19 cellular contexts compared by ENCODE assay signal in the genomic region with DNA sequence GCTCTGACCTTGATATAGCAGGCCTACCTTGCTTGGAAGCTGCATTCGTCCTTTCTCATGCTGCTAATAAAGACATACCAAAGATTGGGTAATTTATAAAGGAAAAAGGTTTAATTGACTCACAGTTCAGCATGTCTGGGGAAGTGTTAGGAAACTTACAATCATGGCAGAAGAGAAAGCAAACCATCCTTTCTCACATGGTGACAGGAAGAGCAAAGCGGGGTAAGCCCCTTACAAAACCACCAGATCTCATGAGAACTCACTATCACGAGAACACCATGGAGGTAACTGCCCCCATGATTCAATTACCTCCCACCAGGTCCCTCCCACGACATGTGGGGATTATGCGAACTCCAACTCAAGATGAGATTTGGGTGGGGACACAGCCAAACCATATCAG. TPM values are rescaled to one million over a fixed set of nuclear protein-coding genes. Genes with fewer than 3 reads are reported as not detected.
DNase-seq lines count a peak whose midpoint lies in the region; ATAC-seq, FAIRE-seq and TF ChIP-seq lines count a peak whose summit lies in the region.
"Had no signal": no experiment of that assay in that cellular context is flagged by ENCODE, and none has a peak within 500 bp of the region (broad histone marks: within the 10 kb centered on the region; RNA-seq: fewer than 3 reads in every experiment).

No MANE protein-coding gene starts in this region.

- peaks cover 5% of the 10 kb centered on the region for H3K4me1 Mint-ChIP-seq in activated T-cell treated with anti-CD3 and anti-CD28 coated beads, Interleukin-2, amount 50 U/mL, for 4 hours (ENCODE audit: low read depth)
- no peaks in the 10 kb centered on the region for H3K4me1 Mint-ChIP-seq in astrocyte (ENCODE audit: low read depth, unreplicated experiment)

- peaks cover 7% of the 10 kb centered on the region for H3K9me3 Mint-ChIP-seq in activated T-cell treated with anti-CD3 and anti-CD28 coated beads, Interleukin-2, amount 50 U/mL, for 4 hours
- H3K9me3 Mint-ChIP-seq in astrocyte (ENCODE audit: unreplicated experiment), result peaks cover 11% of the 10 kb centered on the region

- H3K27me3 ChIP-seq in astrocyte (ENCODE audit: insufficient read depth, low read length), result peaks cover 2% of the 10 kb centered on the region

- H4K20me1 ChIP-seq in astrocyte (ENCODE audit: insufficient read depth, low read length), result no peaks in the 10 kb centered on the region

- H3K27me3 Mint-ChIP-seq in activated T-cell treated with anti-CD3 and anti-CD28 coated beads, Interleukin-2, amount 50 U/mL, for 4 hours (ENCODE audit: low read depth), result peaks cover 2% of the 10 kb centered on the region
- H3K27me3 Mint-ChIP-seq in astrocyte (ENCODE audit: low read depth, unreplicated experiment), result peaks cover 43% of the 10 kb centered on the region
- H3K27me3 Mint-ChIP-seq: CD4-positive, alpha-beta T cell had no signal

- H3K4me3 Mint-ChIP-seq in activated T-cell treated with anti-CD3 and anti-CD28 coated beads, Interleukin-2, amount 50 U/mL, for 4 hours, result no peak overlapping the region
- H3K4me3 Mint-ChIP-seq in astrocyte (ENCODE audit: unreplicated experiment), result no peak overlapping the region
- H3K4me3 Mint-ChIP-seq: CD4-positive, alpha-beta T cell had no signal

- peak overlapping the region; percentile 31 for H3K27ac Mint-ChIP-seq in astrocyte (ENCODE audit: unreplicated experiment)
- H3K27ac Mint-ChIP-seq: CD4-positive, alpha-beta T cell had no signal

- H3K79me2 ChIP-seq in astrocyte (ENCODE audit: insufficient read depth, low read length), result no peaks in the 10 kb centered on the region

- H3K27ac ChIP-seq in astrocyte (ENCODE audit: low read depth, low read length), result no peak overlapping the region
- H3K27ac ChIP-seq: C4-2B, GM23248 had no signal

- no peak overlapping the region for H3K9ac ChIP-seq in astrocyte (ENCODE audit: low read length)
- H3K9ac ChIP-seq: GM23248 had no signal

- H3K4me3 ChIP-seq in astrocyte (ENCODE audit: insufficient read depth, low read depth, low read length), result no peak overlapping the region
- H3K4me3 ChIP-seq: GM23248, HAP-1 had no signal

- no peaks in the 10 kb centered on the region for H3K4me1 ChIP-seq in astrocyte (ENCODE audit: insufficient read depth, low read length)
- H3K4me1 ChIP-seq: Caco-2, HAP-1 had no signal

- TF ChIP-seq CTCF in astrocyte (IDR thresholded peaks at IDR 0.05; ENCODE audit: insufficient read depth, low read depth, low read length), result no peak

- H3K9me3 ChIP-seq in astrocyte (ENCODE audit: insufficient read depth, low read depth, low read length), result no peaks in the 10 kb centered on the region
- H3K9me3 ChIP-seq: Caco-2, HAP-1 had no signal

- no peak for DNase-seq in activated T-cell treated with anti-CD3 and anti-CD28 coated beads, Interleukin-2, amount 50 U/mL, for 4 hours
- no peak for DNase-seq in activated T-cell treated with anti-CD3 and anti-CD28 coated beads, Interleukin-2, amount 50 U/mL, for 1 hour
- peak; percentile 15 for DNase-seq in stimulated activated CD4-positive, alpha-beta T cell treated with anti-CD3 and anti-CD28 coated beads, Interleukin-4, amount 100 ng/mL, for 24 hours
- no peak for DNase-seq in stimulated activated CD4-positive, alpha-beta T cell treated with anti-CD3 and anti-CD28 coated beads, Interleukin-12 subunit alpha, Interleukin-12 subunit beta, amount 100 ng/mL, for 4 hours
- DNase-seq in astrocyte (ENCODE audit: low read depth), result no peak
- no peak for DNase-seq in islet precursor cell
- DNase-seq: ACHN; Caco-2; CD4-positive, alpha-beta T cell; GM23248 had no signal

- FAIRE-seq in astrocyte (lab: Jason Lieb, UNC), result no peak
- FAIRE-seq: A204.1, D721Med, G401.6, GM12892, GM18507, HepG2 had no signal

- peak; percentile 60 to 69 for ATAC-seq in activated T-cell treated with anti-CD3 and anti-CD28 coated beads, Interleukin-2, amount 50 U/mL, for 4 hours
- ATAC-seq: HepG2 had no signal

- no peak overlapping the region for H3K4me2 ChIP-seq in astrocyte (ENCODE audit: low read length)

- H2AFZ ChIP-seq in astrocyte (ENCODE audit: low read depth, low read length), result no peak overlapping the region
- H2AFZ ChIP-seq: GM23248 had no signal

- no peaks in the 10 kb centered on the region for H3K36me3 ChIP-seq in astrocyte (ENCODE audit: insufficient read depth, low read length)
- H3K36me3 ChIP-seq: HAP-1 had no signal

- no peaks in the 10 kb centered on the region for H3K36me3 Mint-ChIP-seq in activated T-cell treated with anti-CD3 and anti-CD28 coated beads, Interleukin-2, amount 50 U/mL, for 4 hours (ENCODE audit: insufficient read depth)
- H3K36me3 Mint-ChIP-seq in astrocyte (ENCODE audit: low read depth, unreplicated experiment), result no peaks in the 10 kb centered on the region

RNA-seq across cellular contexts. Expression of a gene that starts 6.0 kb away (rescaled TPM):
- 1 to 10 TPM; 1.3 to 1.8 (median 1.8) TPM for total RNA-seq in activated T-cell treated with anti-CD3 and anti-CD28 coated beads, Interleukin-2, amount 50 U/mL, for 4 hours
- 2.1 and 2.2 TPM in 2 replicates for total RNA-seq in astrocyte
- total RNA-seq: GM23248 had no signal

RNA-seq across cellular contexts. Expression of a gene that starts 43.7 kb away (rescaled TPM):
- not detected for total RNA-seq in activated T-cell treated with anti-CD3 and anti-CD28 coated beads, Interleukin-2, amount 50 U/mL, for 4 hours
- not detected in 2 replicates for total RNA-seq in astrocyte
- total RNA-seq: Caco-2; CD4-positive, alpha-beta T cell; GM23248; H4; HepG2 had no signal
